Comparison of ENCODE assay signal across 18 cellular contexts in genomic region chr11:17381156-17381555, GRCh38. TPM values are rescaled to one million over a fixed set of nuclear protein-coding genes. Genes with fewer than 3 reads are reported as not detected.
"Had no signal": no experiment of that assay in that cellular context is flagged by ENCODE, and none has a peak within 500 bp of the region (broad histone marks: within the 10 kb centered on the region; RNA-seq: fewer than 3 reads in every experiment).

No MANE protein-coding gene starts in this region.

- H3K27ac Mint-ChIP-seq: activated naive CD8-positive, alpha-beta T cell treated with anti-CD3 and anti-CD28 coated beads, Interleukin-2, amount 50 U/mL, for 24 hours; activated T-helper 1 cell treated with anti-CD3 and anti-CD28 coated beads, Interleukin-12 subunit alpha, Interleukin-12 subunit beta, Interleukin-2, Interleukin-4 antibody, amounts not matched to agents 30 ng/mL and 10 ng/mL and 1 ng/mL, durations not matched to agents 14 hours and 24 hours and 36 hours; effector memory CD8-positive, alpha-beta T cell; T-helper 1 cell treated with Interleukin-12 subunit alpha and Interleukin-12 subunit beta and Interleukin-4 antibody, amounts not matched to agents 30 μg/mL and 1 μg/mL, for 36 hours; WTC11 had no signal

- DNase-seq: activated CD4-positive, alpha-beta T cell treated with anti-CD3 and anti-CD28 coated beads for 48 hours; activated naive CD4-positive, alpha-beta T cell; activated naive CD8-positive, alpha-beta T cell treated with anti-CD3 and anti-CD28 coated beads, Interleukin-2, amount 50 U/mL, for 24 hours; cortex of kidney; effector memory CD8-positive, alpha-beta T cell; erythroblast; foreskin keratinocyte; head of caudate nucleus; mesendoderm; ovary; stimulated activated CD4-positive, alpha-beta T cell treated with anti-CD3 and anti-CD28 coated beads, Interleukin-15, amount 100 ng/mL, for 24 hours; stimulated activated CD4-positive, alpha-beta T cell treated with anti-CD3 and anti-CD28 coated beads, Interleukin-4, amount 100 ng/mL, for 24 hours; stomach had no signal

- H3K36me3 ChIP-seq: ovary, thoracic aorta had no signal

- H3K27me3 Mint-ChIP-seq: effector memory CD8-positive, alpha-beta T cell had no signal

- H3K4me3 Mint-ChIP-seq: activated naive CD8-positive, alpha-beta T cell treated with anti-CD3 and anti-CD28 coated beads, Interleukin-2, amount 50 U/mL, for 24 hours; activated T-helper 1 cell treated with anti-CD3 and anti-CD28 coated beads, Interleukin-12 subunit alpha, Interleukin-12 subunit beta, Interleukin-2, Interleukin-4 antibody, amounts not matched to agents 30 ng/mL and 10 ng/mL and 1 ng/mL, durations not matched to agents 14 hours and 24 hours and 36 hours; effector memory CD8-positive, alpha-beta T cell; neural crest cell; T-helper 1 cell treated with Interleukin-12 subunit alpha and Interleukin-12 subunit beta and Interleukin-4 antibody, amounts not matched to agents 30 μg/mL and 1 μg/mL, for 36 hours; WTC11 had no signal

- H3K27ac ChIP-seq: foreskin keratinocyte, ovary, stomach, thoracic aorta had no signal

- H3K4me3 ChIP-seq: ovary, stomach, thoracic aorta had no signal

- H3K9me3 Mint-ChIP-seq: activated naive CD8-positive, alpha-beta T cell treated with anti-CD3 and anti-CD28 coated beads, Interleukin-2, amount 50 U/mL, for 24 hours; effector memory CD8-positive, alpha-beta T cell; T-helper 1 cell treated with Interleukin-12 subunit alpha and Interleukin-12 subunit beta and Interleukin-4 antibody, amounts not matched to agents 30 μg/mL and 1 μg/mL, for 36 hours had no signal

- H3K9me3 ChIP-seq: stomach, thoracic aorta had no signal

- H3K4me1 Mint-ChIP-seq: activated naive CD8-positive, alpha-beta T cell treated with anti-CD3 and anti-CD28 coated beads, Interleukin-2, amount 50 U/mL, for 24 hours; neural crest cell; WTC11 had no signal

- ATAC-seq: activated naive CD8-positive, alpha-beta T cell treated with anti-CD3 and anti-CD28 coated beads, Interleukin-2, amount 50 U/mL, for 24 hours; effector memory CD8-positive, alpha-beta T cell; foreskin keratinocyte; WTC11 had no signal

- H3K27me3 ChIP-seq: foreskin keratinocyte, ovary, stomach had no signal

RNA-seq across cellular contexts. Expression of gene KCNJ11, which starts 7.3 kb away (rescaled TPM):
- polyA plus RNA-seq: foreskin keratinocyte had no signal
